ENCODE assay signal across 8 cellular contexts in genomic region chr2:112055110-112055832, GRCh38. TPM values are rescaled to one million over a fixed set of nuclear protein-coding genes. Genes with fewer than 3 reads are reported as not detected.
DNase-seq lines count a peak whose midpoint lies in the region; ATAC-seq and TF ChIP-seq lines count a peak whose summit lies in the region.

A gene with protein sequence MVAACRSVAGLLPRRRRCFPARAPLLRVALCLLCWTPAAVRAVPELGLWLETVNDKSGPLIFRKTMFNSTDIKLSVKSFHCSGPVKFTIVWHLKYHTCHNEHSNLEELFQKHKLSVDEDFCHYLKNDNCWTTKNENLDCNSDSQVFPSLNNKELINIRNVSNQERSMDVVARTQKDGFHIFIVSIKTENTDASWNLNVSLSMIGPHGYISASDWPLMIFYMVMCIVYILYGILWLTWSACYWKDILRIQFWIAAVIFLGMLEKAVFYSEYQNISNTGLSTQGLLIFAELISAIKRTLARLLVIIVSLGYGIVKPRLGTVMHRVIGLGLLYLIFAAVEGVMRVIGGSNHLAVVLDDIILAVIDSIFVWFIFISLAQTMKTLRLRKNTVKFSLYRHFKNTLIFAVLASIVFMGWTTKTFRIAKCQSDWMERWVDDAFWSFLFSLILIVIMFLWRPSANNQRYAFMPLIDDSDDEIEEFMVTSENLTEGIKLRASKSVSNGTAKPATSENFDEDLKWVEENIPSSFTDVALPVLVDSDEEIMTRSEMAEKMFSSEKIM (plus strand): TSS chr2:112055269. CDS start chr2:112055592, 323 bp downstream.

- H3F3A ChIP-seq in SK-N-SH (replicated peaks; ENCODE audit: insufficient read depth): peaks cover 29% of the 10 kb centered on the region

- TF ChIP-seq POLR2A in ovary (IDR thresholded peaks at IDR 0.05): peak; percentile 49
- peak; percentile 47 to 77 for TF ChIP-seq POLR2A in tibial nerve (IDR thresholded peaks at IDR 0.05)

- H3K4me1 ChIP-seq in SK-N-SH (ENCODE audit: control insufficient read depth in 1 of 2, insufficient read depth in 2 of 2, low read depth in 1 of 2, low read length in 1 of 2) (peaks cover 15 to 18% of the 10 kb centered on the region in 2 experiments), ovary (ENCODE audit: insufficient read depth) (peaks cover 8% of the 10 kb centered on the region), tibial nerve (peaks cover 3 to 24% (median 13%) of the 10 kb centered on the region in 4 donors)

- intact Hi-C loops in ovary (cut with DNase I): loop anchor here in 1 of 4 donors (10.0 kb wide), 1 partner anchor 200 kb away; the partner anchor contains the start of gene ZC3H8

- peak; percentile 96 for DNase-seq in GM10266 (ENCODE audit: extremely low spot score)
- DNase-seq in NCI-H1092 (lab: John Stamatoyannopoulos, UW): peak; percentile 85
- peak; percentile 96 for DNase-seq in SK-N-SH
- peak; percentile 96 for DNase-seq in activated naive CD8-positive, alpha-beta T cell treated with anti-CD3 and anti-CD28 coated beads for 36 hours
- peak; percentile 99 for DNase-seq in glutamatergic neuron
- peak; percentile 98 to 100 (median 99) for DNase-seq in ovary
- DNase-seq in tibial nerve (ENCODE audit: low spot score in 2 of 2): peak; percentile 93 to 94

- peak within 1 kb of the TSS; percentile 95 for H3K4me2 ChIP-seq in SK-N-SH

- peak within 1 kb of the TSS; percentile 98 for H3K27ac Mint-ChIP-seq in activated naive CD8-positive, alpha-beta T cell treated with anti-CD3 and anti-CD28 coated beads for 36 hours
- H3K27ac Mint-ChIP-seq in glutamatergic neuron (ENCODE audit: unreplicated experiment): peak within 1 kb of the TSS; percentile 77

- TF ChIP-seq CTCF in GM10266 (IDR thresholded peaks at IDR 0.05; ENCODE audit: control insufficient read depth, insufficient read depth, low read depth, missing control alignments) (no peak), SK-N-SH (IDR thresholded peaks at IDR 0.05) (no peak), glutamatergic neuron (IDR thresholded peaks at IDR 0.05; ENCODE audit: partially characterized antibody, unreplicated experiment) (no peak), ovary (IDR thresholded peaks at IDR 0.05) (no peak), tibial nerve (IDR thresholded peaks at IDR 0.05) (no peak)

- H3K27me3 Mint-ChIP-seq in activated naive CD8-positive, alpha-beta T cell treated with anti-CD3 and anti-CD28 coated beads for 36 hours: no peaks in the 10 kb centered on the region
- H3K27me3 Mint-ChIP-seq in glutamatergic neuron (ENCODE audit: unreplicated experiment): peaks cover 4% of the 10 kb centered on the region

- peaks cover 13% of the 10 kb centered on the region for H3K36me3 Mint-ChIP-seq in activated naive CD8-positive, alpha-beta T cell treated with anti-CD3 and anti-CD28 coated beads for 36 hours
- no peaks in the 10 kb centered on the region for H3K36me3 Mint-ChIP-seq in glutamatergic neuron (ENCODE audit: unreplicated experiment)

- 1% methylated on average over 15 of the region's 76 CpGs for WGBS in SK-N-SH (ENCODE audit: low lambda C conversion rate)
- WGBS in ovary, 3 donors: 0 to 1% (median 0%) methylated on average over 65 to 76 of the region's 76 CpGs
- WGBS in tibial nerve, 2 donors: 1% methylated on average over 18 to 61 of the region's 76 CpGs

- peak within 1 kb of the TSS; percentile 90 for H3K9ac ChIP-seq in SK-N-SH

- H3K36me3 ChIP-seq in SK-N-SH (replicated peaks in 1 of 2; ENCODE audit: control insufficient read depth in 1 of 2, insufficient read depth in 2 of 2, low read length in 1 of 2) (peaks cover 0 to 11% of the 10 kb centered on the region in 2 experiments), ovary (no peaks in the 10 kb centered on the region), tibial nerve (peaks cover 0 to 4% (median 0%) of the 10 kb centered on the region in 3 donors)

- CTCF ChIA-PET in SK-N-SH (lab: Yijun Ruan, JAX): interaction anchor here (9.2 to 10.1 kb wide), 2 partner anchors 154 to 163 kb away, joined by 72 to 215 read pairs; partner anchors contain the start of gene MERTK

- H3K4me3 Mint-ChIP-seq in activated naive CD8-positive, alpha-beta T cell treated with anti-CD3 and anti-CD28 coated beads for 36 hours: peak within 1 kb of the TSS; percentile 95
- H3K4me3 Mint-ChIP-seq in glutamatergic neuron (ENCODE audit: unreplicated experiment): peak within 1 kb of the TSS; percentile 97

- H3K27ac ChIP-seq in SK-N-SH (ENCODE audit: low read depth in 2 of 2, low read length in 1 of 2) (peak within 1 kb of the TSS; percentile 91 to 93), ovary (peak within 1 kb of the TSS; percentile 70 to 94), tibial nerve (peak within 1 kb of the TSS; percentile 87 to 98 (median 95))

- TF ChIP-seq RAD21 in SK-N-SH (IDR thresholded peaks at IDR 0.05; ENCODE audit: low read length): no peak

- H2AFZ ChIP-seq in SK-N-SH (ENCODE audit: low read depth): peak within 1 kb of the TSS; percentile 55

- peaks cover 42% of the 10 kb centered on the region for H3K79me2 ChIP-seq in SK-N-SH (ENCODE audit: insufficient read depth)

- H4K20me1 ChIP-seq in SK-N-SH (ENCODE audit: insufficient read depth): no peaks in the 10 kb centered on the region; the same call in 1 of the 2 replicates

- peaks cover 32% of the 10 kb centered on the region for H3K4me1 Mint-ChIP-seq in activated naive CD8-positive, alpha-beta T cell treated with anti-CD3 and anti-CD28 coated beads for 36 hours
- H3K4me1 Mint-ChIP-seq in glutamatergic neuron (ENCODE audit: low read depth, unreplicated experiment): peaks cover 2% of the 10 kb centered on the region

- H3K27me3 ChIP-seq in SK-N-SH (ENCODE audit: insufficient read depth) (no peaks in the 10 kb centered on the region), ovary (no peaks in the 10 kb centered on the region), tibial nerve (no peaks in the 10 kb centered on the region)

- POLR2A ChIA-PET in SK-N-SH (lab: Yijun Ruan, JAX): interaction anchor here (0.6 to 1.0 kb wide), 4 partner anchors 83 to 530 kb away, joined by 3 to 4 read pairs (median 3); partner anchors contain the start of gene FBLN7

- no peaks in the 10 kb centered on the region for H3K9me3 Mint-ChIP-seq in activated naive CD8-positive, alpha-beta T cell treated with anti-CD3 and anti-CD28 coated beads for 36 hours
- peaks cover 3% of the 10 kb centered on the region for H3K9me3 Mint-ChIP-seq in glutamatergic neuron (ENCODE audit: unreplicated experiment)

- H3K4me3 ChIP-seq in SK-N-SH (ENCODE audit: low read depth in 2 of 2, low read length in 1 of 2): peak within 1 kb of the TSS; percentile 83 to 88
- H3K4me3 ChIP-seq in ovary: peak within 1 kb of the TSS; percentile 86
- peak within 1 kb of the TSS; percentile 53 to 95 (median 88) for H3K4me3 ChIP-seq in tibial nerve

- H3K9me2 ChIP-seq in SK-N-SH: no peaks in the 10 kb centered on the region

- ATAC-seq in HG02588 (IDR thresholded peaks at IDR 0.05; ENCODE audit: unreplicated experiment): peak; percentile 58

- no peaks in the 10 kb centered on the region for H3K9me3 ChIP-seq in SK-N-SH
- H3K9me3 ChIP-seq in ovary: no peaks in the 10 kb centered on the region
- no peaks in the 10 kb centered on the region for H3K9me3 ChIP-seq in tibial nerve

- TF ChIP-seq EP300 in SK-N-SH (IDR thresholded peaks at IDR 0.05; ENCODE audit: borderline replicate concordance in 1 of 2, low read depth in 1 of 2, low read length in 1 of 2) (no peak; a peak in 1 of 4 replicates), ovary (IDR thresholded peaks at IDR 0.05) (no peak), tibial nerve (IDR thresholded peaks at IDR 0.05) (peak in 1 of 2 donors; percentile 89)

TF ChIP-seq in SK-N-SH, 30 proteins besides CTCF, POLR2A, EP300 and RAD21 (continues in another document):
- TF ChIP-seq, protein P1, sequence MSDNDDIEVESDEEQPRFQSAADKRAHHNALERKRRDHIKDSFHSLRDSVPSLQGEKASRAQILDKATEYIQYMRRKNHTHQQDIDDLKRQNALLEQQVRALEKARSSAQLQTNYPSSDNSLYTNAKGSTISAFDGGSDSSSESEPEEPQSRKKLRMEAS (IDR thresholded peaks at IDR 0.05; ENCODE audit: low read depth): peak; percentile 59
- TF ChIP-seq, protein P2, sequence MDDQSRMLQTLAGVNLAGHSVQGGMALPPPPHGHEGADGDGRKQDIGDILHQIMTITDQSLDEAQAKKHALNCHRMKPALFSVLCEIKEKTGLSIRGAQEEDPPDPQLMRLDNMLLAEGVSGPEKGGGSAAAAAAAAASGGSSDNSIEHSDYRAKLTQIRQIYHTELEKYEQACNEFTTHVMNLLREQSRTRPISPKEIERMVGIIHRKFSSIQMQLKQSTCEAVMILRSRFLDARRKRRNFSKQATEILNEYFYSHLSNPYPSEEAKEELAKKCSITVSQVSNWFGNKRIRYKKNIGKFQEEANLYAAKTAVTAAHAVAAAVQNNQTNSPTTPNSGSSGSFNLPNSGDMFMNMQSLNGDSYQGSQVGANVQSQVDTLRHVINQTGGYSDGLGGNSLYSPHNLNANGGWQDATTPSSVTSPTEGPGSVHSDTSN (IDR thresholded peaks at IDR 0.05): no peak
- TF ChIP-seq NFIC (IDR thresholded peaks at IDR 0.05; ENCODE audit: borderline replicate concordance): peak; percentile 56
- TF ChIP-seq, protein P3, sequence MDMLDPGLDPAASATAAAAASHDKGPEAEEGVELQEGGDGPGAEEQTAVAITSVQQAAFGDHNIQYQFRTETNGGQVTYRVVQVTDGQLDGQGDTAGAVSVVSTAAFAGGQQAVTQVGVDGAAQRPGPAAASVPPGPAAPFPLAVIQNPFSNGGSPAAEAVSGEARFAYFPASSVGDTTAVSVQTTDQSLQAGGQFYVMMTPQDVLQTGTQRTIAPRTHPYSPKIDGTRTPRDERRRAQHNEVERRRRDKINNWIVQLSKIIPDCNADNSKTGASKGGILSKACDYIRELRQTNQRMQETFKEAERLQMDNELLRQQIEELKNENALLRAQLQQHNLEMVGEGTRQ (IDR thresholded peaks at IDR 0.05; ENCODE audit: borderline replicate concordance, low read depth, low read length): no peak
- TF ChIP-seq POLR2AphosphoS5 (IDR thresholded peaks at IDR 0.05; ENCODE audit: low read depth, low read length): peak; percentile 79
- peak; percentile 56; the same call in 1 of the 2 replicates for TF ChIP-seq SIN3A (IDR thresholded peaks at IDR 0.05; ENCODE audit: borderline replicate concordance, low read depth, low read length)
- 0 out of 2 replicates have a peak, but pooled peaks have one; percentile 47 for TF ChIP-seq ELF1 (IDR thresholded peaks at IDR 0.05)
- peak; percentile 45; the same call in 1 of the 2 replicates for TF ChIP-seq YY1 (IDR thresholded peaks at IDR 0.05; ENCODE audit: low read depth)
- no peak for TF ChIP-seq RFX5 (IDR thresholded peaks at IDR 0.05; ENCODE audit: low read length)
- peak; percentile 79 for TF ChIP-seq MXI1 (IDR thresholded peaks at IDR 0.05; ENCODE audit: low read depth, low read length)
- TF ChIP-seq RCOR1 (IDR thresholded peaks at IDR 0.05; ENCODE audit: low read length): no peak

RNA-seq across cellular contexts. Expression of the gene that starts here (rescaled TPM):
- 7.9 and 11.3 TPM in 2 replicates for polyA plus RNA-seq in SK-N-SH (2012; rRNA removed)
- polyA plus RNA-seq in SK-N-SH (2012; cell fraction: cytosol; rRNA removed): 11.0 and 13.0 TPM in 2 replicates
- 10.1 and 20.5 TPM in 2 replicates for polyA plus RNA-seq in SK-N-SH (2012; cell fraction: nucleus; rRNA removed)
- 10 to 100 TPM; 13.3 to 16.9 TPM for total RNA-seq in activated naive CD8-positive, alpha-beta T cell treated with anti-CD3 and anti-CD28 coated beads for 36 hours
- total RNA-seq in glutamatergic neuron (ENCODE audit: unreplicated experiment): 8.6 TPM
- 10 to 100 TPM; 11.0 to 23.8 (median 13.2) TPM for total RNA-seq in ovary
- 10 to 100 TPM in 1 of 2 donors, 1 to 10 TPM in 1; 7.1 to 18.4 TPM for polyA plus RNA-seq in ovary
- 10 to 100 TPM; 11.9 to 20.1 (median 18.2) TPM for total RNA-seq in tibial nerve

Comparison
In these comparisons a context has a peak if more than half of its experiments do, and no peak if none do; other contexts are left out.
1. Peak in every context shown above with its lines: DNase-seq, ATAC-seq, H3K4me3 ChIP-seq and H3K27ac ChIP-seq.